9 cellular contexts compared by ENCODE assay signal in genomic region chrX:16892504-16893362, GRCh38. TPM values are rescaled to one million over a fixed set of nuclear protein-coding genes. Genes with fewer than 3 reads are reported as not detected.
DNase-seq lines count a peak whose midpoint lies in the region; ATAC-seq lines count a peak whose summit lies in the region.
"Had no signal": no experiment of that assay in that cellular context is flagged by ENCODE, and none has a peak within 500 bp of the region (broad histone marks: within the 10 kb centered on the region; RNA-seq: fewer than 3 reads in every experiment).

No MANE protein-coding gene starts in this region.

- ATAC-seq in activated naive CD8-positive, alpha-beta T cell treated with anti-CD3 and anti-CD28 coated beads, Interleukin-2, amount 50 U/mL, for 24 hours, result peak; percentile 54
- ATAC-seq in Right ventricle myocardium superior (ENCODE audit: poor library complexity), result peak; percentile 82

- H3K27me3 Mint-ChIP-seq in activated naive CD8-positive, alpha-beta T cell treated with anti-CD3 and anti-CD28 coated beads, Interleukin-2, amount 50 U/mL, for 24 hours, result no peaks in the 10 kb centered on the region
- H3K27me3 Mint-ChIP-seq: dendritic cell treated with granulocyte-macrophage colony-stimulating factor and Interleukin-4, amounts not matched to agents 40 ng/mL and 50 ng/mL, for 4 days had no signal

- H3K9me3 Mint-ChIP-seq in activated naive CD8-positive, alpha-beta T cell treated with anti-CD3 and anti-CD28 coated beads, Interleukin-2, amount 50 U/mL, for 24 hours, result no peaks in the 10 kb centered on the region
- H3K9me3 Mint-ChIP-seq: dendritic cell treated with granulocyte-macrophage colony-stimulating factor and Interleukin-4, amounts not matched to agents 40 ng/mL and 50 ng/mL, for 4 days had no signal

- intact Hi-C loops in Right ventricle myocardium superior (cut with DNase I) (no loop called here), posterior cingulate gyrus (cut with DNase I) (loop anchor here (2.0 to 10.0 kb wide), 3 partner anchors 52 to 155 kb away; partner anchors contain the start of gene REPS2)

- no peak overlapping the region for H3K27ac Mint-ChIP-seq in activated naive CD8-positive, alpha-beta T cell treated with anti-CD3 and anti-CD28 coated beads, Interleukin-2, amount 50 U/mL, for 24 hours
- H3K27ac Mint-ChIP-seq: dendritic cell treated with granulocyte-macrophage colony-stimulating factor and Interleukin-4, amounts not matched to agents 40 ng/mL and 50 ng/mL, for 4 days had no signal

- no peaks in the 10 kb centered on the region for H3K36me3 Mint-ChIP-seq in activated naive CD8-positive, alpha-beta T cell treated with anti-CD3 and anti-CD28 coated beads, Interleukin-2, amount 50 U/mL, for 24 hours (ENCODE audit: low read depth)

- H3K4me1 Mint-ChIP-seq in activated naive CD8-positive, alpha-beta T cell treated with anti-CD3 and anti-CD28 coated beads, Interleukin-2, amount 50 U/mL, for 24 hours, result peaks cover 18% of the 10 kb centered on the region

- H3K4me3 Mint-ChIP-seq in activated naive CD8-positive, alpha-beta T cell treated with anti-CD3 and anti-CD28 coated beads, Interleukin-2, amount 50 U/mL, for 24 hours, result no peak overlapping the region
- H3K4me3 Mint-ChIP-seq: dendritic cell treated with granulocyte-macrophage colony-stimulating factor and Interleukin-4, amounts not matched to agents 40 ng/mL and 50 ng/mL, for 4 days had no signal

- DNase-seq in EL (peak; percentile 67), HCEC 1CT (peak; percentile 59), NCI-H1417 (lab: John Stamatoyannopoulos, UW) (peak; percentile 74 to 91 (median 74)), SK-N-DZ (ENCODE audit: low spot score) (peak; percentile 77), Right ventricle myocardium superior (peak; percentile 59), posterior cingulate gyrus (peak in 8 of 10 donors; percentile 36 to 89 (median 56)), DMS79 treated with DMSO at 0.1 percent for 48 hours (lab: John Stamatoyannopoulos, UW) (no peak)
- peak; percentile 45 for DNase-seq in activated naive CD8-positive, alpha-beta T cell treated with anti-CD3 and anti-CD28 coated beads, Interleukin-2, amount 50 U/mL, for 24 hours

RNA-seq across cellular contexts. Expression of gene RBBP7, which starts 22.6 kb away (rescaled TPM):
- 168 and 186 TPM in 2 replicates for polyA plus RNA-seq in SK-N-DZ (2014; cell fraction: cytosol; rRNA removed)
- 211 and 230 TPM in 2 replicates for polyA plus RNA-seq in SK-N-DZ (2014; cell fraction: nucleus; rRNA removed)
- total RNA-seq in Right ventricle myocardium superior, result 110 TPM

RNA-seq across cellular contexts. Expression of gene REPS2, which starts 53.7 kb away (rescaled TPM):
- 0.26 and 0.74 TPM in 2 replicates for polyA plus RNA-seq in SK-N-DZ (2014; cell fraction: cytosol; rRNA removed)
- polyA plus RNA-seq in SK-N-DZ (2014; cell fraction: nucleus; rRNA removed), result 0.14 and 0.39 TPM in 2 replicates
- total RNA-seq in Right ventricle myocardium superior, result 11.3 TPM
